ENCODE assay signal across 2 cellular contexts in genomic region chr1:10388387-10388715, GRCh38.
TF ChIP-seq lines count a peak whose summit lies in the region.

No MANE protein-coding gene starts in this region.

TF ChIP-seq in SK-N-SH, 30 proteins besides CTCF, POLR2A, EP300 and RAD21 (continued from another document):
- no peak for TF ChIP-seq REST (IDR thresholded peaks at IDR 0.05; ENCODE audit: low read depth, low read length)
- TF ChIP-seq MEF2A (IDR thresholded peaks at IDR 0.05; ENCODE audit: borderline replicate concordance, low read depth): no peak
- TF ChIP-seq SMC3 (IDR thresholded peaks at IDR 0.05; ENCODE audit: low read depth, low read length): no peak
- TF ChIP-seq RCOR1 (IDR thresholded peaks at IDR 0.05; ENCODE audit: low read length): no peak
- no peak for TF ChIP-seq USF2 (IDR thresholded peaks at IDR 0.05; ENCODE audit: borderline replicate concordance, low read depth, low read length)
- no peak for TF ChIP-seq FOXJ3 (CRISPR knock-in tag; IDR thresholded peaks at IDR 0.05)
- TF ChIP-seq TCF12 (IDR thresholded peaks at IDR 0.05): no peak
- TF ChIP-seq NFIC (IDR thresholded peaks at IDR 0.05; ENCODE audit: borderline replicate concordance): no peak
- TF ChIP-seq GATA2 (CRISPR knock-in tag; IDR thresholded peaks at IDR 0.05): no peak
- TF ChIP-seq, protein P1, sequence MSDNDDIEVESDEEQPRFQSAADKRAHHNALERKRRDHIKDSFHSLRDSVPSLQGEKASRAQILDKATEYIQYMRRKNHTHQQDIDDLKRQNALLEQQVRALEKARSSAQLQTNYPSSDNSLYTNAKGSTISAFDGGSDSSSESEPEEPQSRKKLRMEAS (IDR thresholded peaks at IDR 0.05; ENCODE audit: low read depth): no peak
- no peak for TF ChIP-seq RFX5 (IDR thresholded peaks at IDR 0.05; ENCODE audit: low read length)
- no peak for TF ChIP-seq RXRA (IDR thresholded peaks at IDR 0.05; ENCODE audit: borderline replicate concordance, low read depth)
- TF ChIP-seq, protein P2, sequence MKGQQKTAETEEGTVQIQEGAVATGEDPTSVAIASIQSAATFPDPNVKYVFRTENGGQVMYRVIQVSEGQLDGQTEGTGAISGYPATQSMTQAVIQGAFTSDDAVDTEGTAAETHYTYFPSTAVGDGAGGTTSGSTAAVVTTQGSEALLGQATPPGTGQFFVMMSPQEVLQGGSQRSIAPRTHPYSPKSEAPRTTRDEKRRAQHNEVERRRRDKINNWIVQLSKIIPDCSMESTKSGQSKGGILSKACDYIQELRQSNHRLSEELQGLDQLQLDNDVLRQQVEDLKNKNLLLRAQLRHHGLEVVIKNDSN (IDR thresholded peaks at IDR 0.05; ENCODE audit: borderline replicate concordance, low read depth): no peak
- no peak for TF ChIP-seq ELF1 (IDR thresholded peaks at IDR 0.05)

TF ChIP-seq in SK-N-SH treated with all-trans-retinoic acid at 6 μM for 48 hours, 23 proteins besides CTCF, POLR2A, EP300 and RAD21 (continued from another document):
- TF ChIP-seq, protein P3, sequence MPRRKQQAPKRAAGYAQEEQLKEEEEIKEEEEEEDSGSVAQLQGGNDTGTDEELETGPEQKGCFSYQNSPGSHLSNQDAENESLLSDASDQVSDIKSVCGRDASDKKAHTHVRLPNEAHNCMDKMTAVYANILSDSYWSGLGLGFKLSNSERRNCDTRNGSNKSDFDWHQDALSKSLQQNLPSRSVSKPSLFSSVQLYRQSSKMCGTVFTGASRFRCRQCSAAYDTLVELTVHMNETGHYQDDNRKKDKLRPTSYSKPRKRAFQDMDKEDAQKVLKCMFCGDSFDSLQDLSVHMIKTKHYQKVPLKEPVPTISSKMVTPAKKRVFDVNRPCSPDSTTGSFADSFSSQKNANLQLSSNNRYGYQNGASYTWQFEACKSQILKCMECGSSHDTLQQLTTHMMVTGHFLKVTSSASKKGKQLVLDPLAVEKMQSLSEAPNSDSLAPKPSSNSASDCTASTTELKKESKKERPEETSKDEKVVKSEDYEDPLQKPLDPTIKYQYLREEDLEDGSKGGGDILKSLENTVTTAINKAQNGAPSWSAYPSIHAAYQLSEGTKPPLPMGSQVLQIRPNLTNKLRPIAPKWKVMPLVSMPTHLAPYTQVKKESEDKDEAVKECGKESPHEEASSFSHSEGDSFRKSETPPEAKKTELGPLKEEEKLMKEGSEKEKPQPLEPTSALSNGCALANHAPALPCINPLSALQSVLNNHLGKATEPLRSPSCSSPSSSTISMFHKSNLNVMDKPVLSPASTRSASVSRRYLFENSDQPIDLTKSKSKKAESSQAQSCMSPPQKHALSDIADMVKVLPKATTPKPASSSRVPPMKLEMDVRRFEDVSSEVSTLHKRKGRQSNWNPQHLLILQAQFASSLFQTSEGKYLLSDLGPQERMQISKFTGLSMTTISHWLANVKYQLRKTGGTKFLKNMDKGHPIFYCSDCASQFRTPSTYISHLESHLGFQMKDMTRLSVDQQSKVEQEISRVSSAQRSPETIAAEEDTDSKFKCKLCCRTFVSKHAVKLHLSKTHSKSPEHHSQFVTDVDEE (CRISPR knock-in tag; IDR thresholded peaks at IDR 0.05): no peak
- TF ChIP-seq, protein P4, sequence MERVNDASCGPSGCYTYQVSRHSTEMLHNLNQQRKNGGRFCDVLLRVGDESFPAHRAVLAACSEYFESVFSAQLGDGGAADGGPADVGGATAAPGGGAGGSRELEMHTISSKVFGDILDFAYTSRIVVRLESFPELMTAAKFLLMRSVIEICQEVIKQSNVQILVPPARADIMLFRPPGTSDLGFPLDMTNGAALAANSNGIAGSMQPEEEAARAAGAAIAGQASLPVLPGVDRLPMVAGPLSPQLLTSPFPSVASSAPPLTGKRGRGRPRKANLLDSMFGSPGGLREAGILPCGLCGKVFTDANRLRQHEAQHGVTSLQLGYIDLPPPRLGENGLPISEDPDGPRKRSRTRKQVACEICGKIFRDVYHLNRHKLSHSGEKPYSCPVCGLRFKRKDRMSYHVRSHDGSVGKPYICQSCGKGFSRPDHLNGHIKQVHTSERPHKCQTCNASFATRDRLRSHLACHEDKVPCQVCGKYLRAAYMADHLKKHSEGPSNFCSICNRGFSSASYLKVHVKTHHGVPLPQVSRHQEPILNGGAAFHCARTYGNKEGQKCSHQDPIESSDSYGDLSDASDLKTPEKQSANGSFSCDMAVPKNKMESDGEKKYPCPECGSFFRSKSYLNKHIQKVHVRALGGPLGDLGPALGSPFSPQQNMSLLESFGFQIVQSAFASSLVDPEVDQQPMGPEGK (CRISPR knock-in tag; IDR thresholded peaks at IDR 0.05; ENCODE audit: borderline replicate concordance): no peak
- TF ChIP-seq ZNF565 (CRISPR knock-in tag; conservative IDR thresholded peaks at IDR 0.05; ENCODE audit: low read depth): no peak
